Comparison of ENCODE assay signal across 22 cellular contexts in the genomic region with DNA sequence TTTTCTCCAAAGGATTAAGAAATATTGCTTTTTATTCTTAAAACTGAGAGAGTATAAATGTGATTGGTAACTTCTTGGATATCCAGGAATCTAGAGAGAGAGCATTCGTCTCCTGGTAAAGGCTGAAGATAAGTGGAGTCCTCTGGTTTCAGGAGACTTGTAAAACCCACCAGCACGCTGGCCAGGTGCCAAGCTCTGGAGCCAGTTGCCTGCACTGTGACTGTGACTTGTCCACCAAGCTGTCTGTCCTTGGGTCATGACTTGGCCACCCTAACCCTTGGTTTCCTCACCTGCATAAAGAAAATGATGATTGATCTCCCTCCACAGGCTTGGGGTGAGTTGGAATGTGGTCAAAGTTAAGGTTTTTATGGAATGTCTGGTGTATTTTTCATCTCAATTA.
DNase-seq lines count a peak whose midpoint lies in the region; ATAC-seq, FAIRE-seq and TF ChIP-seq lines count a peak whose summit lies in the region.
"Had no signal": no experiment of that assay in that cellular context is flagged by ENCODE, and none has a peak within 500 bp of the region (broad histone marks: within the 10 kb centered on the region; RNA-seq: fewer than 3 reads in every experiment).

No MANE protein-coding gene starts in this region.

- intact Hi-C loops in lower lobe of right lung (cut with DNase I), result no loop called here

- no peak overlapping the region for H3K27ac ChIP-seq in lower lobe of right lung
- H3K27ac ChIP-seq: C4-2B, PC-9, RWPE1 had no signal

- no peaks in the 10 kb centered on the region for H3K4me1 ChIP-seq in lower lobe of right lung

- H3K27me3 ChIP-seq in lower lobe of right lung (ENCODE audit: low read depth), result no peaks in the 10 kb centered on the region

- FAIRE-seq in HTR-8/SVneo (lab: Jason Lieb, UNC), result no peak

- peak; percentile 1 for DNase-seq in SHP77 treated with DMSO at 0.1 percent for 48 hours (lab: John Stamatoyannopoulos, UW)
- no peak for DNase-seq in SHP77 (lab: John Stamatoyannopoulos, UW)
- DNase-seq in COR-L47 (lab: John Stamatoyannopoulos, UW), result peak; percentile 3
- DNase-seq in M059J (ENCODE audit: low read depth), result peak; percentile 22
- DNase-seq in lower lobe of right lung, result peak; percentile 45
- DNase-seq in HTR-8/SVneo (ENCODE audit: insufficient read length, low spot score), result no peak
- no peak for DNase-seq in NCI-H128 (lab: John Stamatoyannopoulos, UW; ENCODE audit: unreplicated experiment)
- DNase-seq in stimulated activated CD4-positive, alpha-beta T cell treated with anti-CD3 and anti-CD28 coated beads, Interleukin-15, amount 100 ng/mL, for 24 hours, result no peak
- DNase-seq: DMS153, GF-D8, H7, MV-4-11, NCI-H1417, NCI-H187 treated with DMSO at 0.1 percent for 48 hours, NCI-H2171, NCI-H446, NCI-H82, PC-9, SW 1271, T-helper 2 cell had no signal

- no peak for ATAC-seq in lower lobe of right lung

- no peak for TF ChIP-seq CTCF in lower lobe of right lung (IDR thresholded peaks at IDR 0.05)

- H3K9me3 ChIP-seq in lower lobe of right lung, result no peaks in the 10 kb centered on the region

- no peak overlapping the region for H3K4me3 ChIP-seq in lower lobe of right lung
- H3K4me3 ChIP-seq: PC-9 had no signal

- no peaks in the 10 kb centered on the region for H3K36me3 ChIP-seq in lower lobe of right lung

Comparison
In these comparisons a context has a peak if more than half of its experiments do, and no peak if none do; other contexts are left out.
1. DNase-seq: peak in SHP77 treated with DMSO at 0.1 percent for 48 hours (single experiment), COR-L47 (single experiment), M059J (single experiment) and lower lobe of right lung (single experiment); none in SHP77 (0 of 2), HTR-8/SVneo (single experiment), NCI-H128 (single experiment) and stimulated activated CD4-positive, alpha-beta T cell treated with anti-CD3 and anti-CD28 coated beads, Interleukin-15, amount 100 ng/mL, for 24 hours (single experiment).